In the genomic region with DNA sequence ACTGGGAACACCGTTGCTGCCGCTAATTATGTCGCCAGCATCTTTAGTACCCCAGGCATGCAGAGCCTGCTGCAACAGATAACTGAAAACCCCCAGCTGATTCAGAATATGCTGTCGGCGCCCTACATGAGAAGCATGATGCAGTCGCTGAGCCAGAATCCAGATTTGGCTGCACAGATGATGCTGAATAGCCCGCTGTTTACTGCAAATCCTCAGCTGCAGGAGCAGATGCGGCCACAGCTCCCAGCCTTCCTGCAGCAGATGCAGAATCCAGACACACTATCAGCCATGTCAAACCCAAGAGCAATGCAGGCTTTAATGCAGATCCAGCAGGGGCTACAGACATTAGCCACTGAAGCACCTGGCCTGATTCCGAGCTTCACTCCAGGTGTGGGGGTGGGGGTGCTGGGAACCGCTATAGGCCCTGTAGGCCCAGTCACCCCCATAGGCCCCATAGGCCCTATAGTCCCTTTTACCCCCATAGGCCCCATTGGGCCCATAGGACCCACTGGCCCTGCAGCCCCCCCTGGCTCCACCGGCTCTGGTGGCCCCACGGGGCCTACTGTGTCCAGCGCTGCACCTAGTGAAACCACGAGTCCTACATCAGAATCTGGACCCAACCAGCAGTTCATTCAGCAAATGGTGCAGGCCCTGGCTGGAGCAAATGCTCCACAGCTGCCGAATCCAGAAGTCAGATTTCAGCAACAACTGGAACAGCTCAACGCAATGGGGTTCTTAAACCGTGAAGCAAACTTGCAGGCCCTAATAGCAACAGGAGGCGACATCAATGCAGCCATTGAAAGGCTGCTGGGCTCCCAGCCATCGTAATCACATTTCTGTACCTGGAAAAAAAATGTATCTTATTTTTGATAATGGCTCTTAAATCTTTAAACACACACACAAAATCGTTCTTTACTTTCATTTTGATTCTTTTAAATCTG, we compare ENCODE assay signal across 8 cellular contexts. TPM values are rescaled to one million over a fixed set of nuclear protein-coding genes. Genes with fewer than 3 reads are reported as not detected.
DNase-seq lines count a peak whose midpoint lies in the region; ATAC-seq, FAIRE-seq and TF ChIP-seq lines count a peak whose summit lies in the region.

No MANE protein-coding gene starts in this region.

- H3K4me2 ChIP-seq in Karpas-422 (ENCODE audit: low read depth, low read length, poor library complexity, severe bottlenecking), result peak overlapping the region; percentile 80
- peak overlapping the region; percentile 88 for H3K4me2 ChIP-seq in K562 (ENCODE audit: insufficient read depth, low read length)
- peak overlapping the region; percentile 94 for H3K4me2 ChIP-seq in mesenchymal stem cell (ENCODE audit: low read length, poor library complexity, severe bottlenecking)

- TF ChIP-seq RAD21 in K562 (CRISPR knock-in tag; conservative IDR thresholded peaks at IDR 0.05 in 1 of 2, IDR thresholded peaks at IDR 0.05 in 1 of 2), result no peak

- ATAC-seq in K562, result peak; percentile 10

- H3K9me1 ChIP-seq in K562 (ENCODE audit: control insufficient read depth, insufficient read depth, low read length), result no peaks in the 10 kb centered on the region

- H4K20me1 ChIP-seq in Karpas-422 (ENCODE audit: insufficient read depth, low read depth, low read length) (no peaks in the 10 kb centered on the region; the same call in 1 of the 2 replicates), K562 (replicated peaks; ENCODE audit: control insufficient read depth, insufficient read depth, low read length) (no peaks in the 10 kb centered on the region; the same call in 1 of the 2 replicates)

- no peak overlapping the region for H2BK120ac ChIP-seq in mesenchymal stem cell (ENCODE audit: low read depth, low read length)

- H2BK15ac ChIP-seq in mesenchymal stem cell (ENCODE audit: low read depth, poor library complexity, severe bottlenecking), result no peak overlapping the region

- DNase-seq in Karpas-422 (peak; percentile 50), K562 (ENCODE audit: extremely low read depth in 1 of 4, low spot score in 3 of 4) (peak in 3 of 4 experiments; percentile 4 to 21 (median 7)), mesenchymal stem cell (no peak), substantia nigra (lab: John Stamatoyannopoulos, UW) (peak in 33 of 49 donors; percentile 0 to 50 (median 13)), NCI-H187 (lab: John Stamatoyannopoulos, UW) (no peak), NCI-H2171 (lab: John Stamatoyannopoulos, UW) (no peak), RCC 7860 (ENCODE audit: low spot score) (no peak)

- H3K4me3 ChIP-seq in Karpas-422 (ENCODE audit: low read length) (peak overlapping the region; percentile 78), K562 (peak overlapping the region; percentile 66), mesenchymal stem cell (ENCODE audit: insufficient read depth in 1 of 2, low read depth in 1 of 2, low read length in 2 of 2) (peak overlapping the region; percentile 51 to 88)

- CTCF ChIA-PET in K562 (lab: Yijun Ruan, JAX; ENCODE audit: low intra/inter-chr PET ratio), result no interaction called here

- H2AFZ ChIP-seq in Karpas-422 (ENCODE audit: low read length) (no peak overlapping the region), K562 (ENCODE audit: low read depth, low read length) (no peak overlapping the region), mesenchymal stem cell (ENCODE audit: low read depth, low read length) (no peak overlapping the region)

- in situ Hi-C loops in K562 (cut with MboI), result no loop called here

- TF ChIP-seq CTCF in K562 (IDR thresholded peaks at IDR 0.05 in 2 of 3, conservative IDR thresholded peaks at IDR 0.05 in 1 of 3; ENCODE audit: insufficient read depth in 2 of 3, low read depth in 1 of 3, low read length in 3 of 3), result no peak

- no peak overlapping the region for H4K91ac ChIP-seq in mesenchymal stem cell (ENCODE audit: low read length)

- no peak overlapping the region for H2BK5ac ChIP-seq in mesenchymal stem cell (ENCODE audit: low read depth, low read length, poor library complexity, severe bottlenecking)

- intact Hi-C loops in K562 (cut with micrococcal nuclease), result no loop called here

- peak overlapping the region in 1 of 2 experiments; percentile 40 for H3K18ac ChIP-seq in mesenchymal stem cell (ENCODE audit: low read depth in 1 of 2, low read length in 2 of 2)

- H2AK5ac ChIP-seq in mesenchymal stem cell (ENCODE audit: low read length, severe bottlenecking), result no peak overlapping the region

- peak overlapping the region in 1 of 2 experiments; percentile 75 for H3K14ac ChIP-seq in mesenchymal stem cell (ENCODE audit: low read length in 2 of 2)

- H3K9me3 ChIP-seq in ES-I3 (ENCODE audit: control insufficient read depth, insufficient read depth, low read length) (no peaks in the 10 kb centered on the region), Karpas-422 (ENCODE audit: low read length) (no peaks in the 10 kb centered on the region), K562 (replicated peaks; ENCODE audit: control insufficient read depth, insufficient read depth, low read depth, low read length) (no peaks in the 10 kb centered on the region), mesenchymal stem cell (ENCODE audit: control insufficient read depth, low read length) (no peaks in the 10 kb centered on the region)

- POLR2A ChIA-PET in K562 (lab: Yijun Ruan, JAX), result interaction anchor here (0.7 to 1.3 kb wide), 2 partner anchors 10 to 614 kb away, joined by 3 read pairs; no protein-coding TSS in a partner anchor

- no peak overlapping the region for H2BK12ac ChIP-seq in mesenchymal stem cell (ENCODE audit: low read length in 2 of 2)

- H3K9ac ChIP-seq in ES-I3 (ENCODE audit: low read depth, low read length) (peak overlapping the region; percentile 98), Karpas-422 (ENCODE audit: low read length) (peak overlapping the region; percentile 87), K562 (ENCODE audit: insufficient read depth in 1 of 2, low read depth in 2 of 2, low read length in 2 of 2) (peak overlapping the region in 1 of 2 experiments; percentile 94; a peak in 3 of 4 replicates), mesenchymal stem cell (ENCODE audit: low read length) (peak overlapping the region; percentile 93)

- no peaks in the 10 kb centered on the region for H3K9me2 ChIP-seq in Karpas-422 (replicated peaks; ENCODE audit: insufficient read depth, low read length)

- H3K4me1 ChIP-seq in ES-I3 (ENCODE audit: insufficient read depth, low read length) (peaks cover 10% of the 10 kb centered on the region), Karpas-422 (ENCODE audit: low read length) (peaks cover 26% of the 10 kb centered on the region), K562 (replicated peaks in 1 of 2; ENCODE audit: control insufficient read depth in 2 of 2, insufficient read depth in 2 of 2, low read length in 2 of 2) (peaks cover 10 to 13% of the 10 kb centered on the region in 2 experiments; a peak in 4 of 5 replicates), mesenchymal stem cell (ENCODE audit: control insufficient read depth, insufficient read depth, low read depth, low read length) (peaks cover 5% of the 10 kb centered on the region)

- peaks cover 2% of the 10 kb centered on the region for H3K79me1 ChIP-seq in mesenchymal stem cell (replicated peaks; ENCODE audit: low read length, poor library complexity, severe bottlenecking)

- WGBS in K562 (ENCODE audit: insufficient coverage, low coverage, missing lambda C conversion rate), result 28% methylated on average over 19 of the region's 20 CpGs
- 10% methylated on average over 13 of the region's 20 CpGs for WGBS in mesenchymal stem cell

- BruUV-seq in K562 (replicated peaks; lab: Mats Ljungman, UMichigan), result no TSS peak

- H3K36me3 ChIP-seq in ES-I3 (ENCODE audit: insufficient read depth, low read length) (no peaks in the 10 kb centered on the region), Karpas-422 (ENCODE audit: insufficient read depth, low read length) (peaks cover 12% of the 10 kb centered on the region; the same call in 1 of the 2 replicates), K562 (ENCODE audit: control insufficient read depth, insufficient read depth, low read length) (peaks cover 14% of the 10 kb centered on the region; the same call in 2 of the 3 replicates), mesenchymal stem cell (ENCODE audit: control insufficient read depth in 1 of 2, insufficient read depth in 2 of 2, low read depth in 1 of 2, low read length in 2 of 2) (peaks cover 5 to 10% of the 10 kb centered on the region in 2 experiments)

- H3K27ac ChIP-seq in Karpas-422 (ENCODE audit: low read length), result peak overlapping the region; percentile 83
- H3K27ac ChIP-seq in K562 (ENCODE audit: extremely low read depth, low read depth, low read length), result no peak overlapping the region
- H3K27ac ChIP-seq in mesenchymal stem cell (ENCODE audit: low read length, poor library complexity, severe bottlenecking), result no peak overlapping the region
- H3K27ac ChIP-seq in substantia nigra (ENCODE audit: low read depth, low read length, poor library complexity, severe bottlenecking), result peak overlapping the region; percentile 93

- no peak for TF ChIP-seq EP300 in K562 (IDR thresholded peaks at IDR 0.05; ENCODE audit: low read length)

- peaks cover 64% of the 10 kb centered on the region for H3K79me2 ChIP-seq in Karpas-422 (ENCODE audit: low read length)
- peaks cover 54% of the 10 kb centered on the region for H3K79me2 ChIP-seq in K562 (ENCODE audit: control insufficient read depth, insufficient read depth, low read length)

- FAIRE-seq in K562 (lab: Jason Lieb, UNC) (peak; percentile 11), RCC 7860 (lab: Jason Lieb, UNC) (no peak)

- no peaks in the 10 kb centered on the region for H3K27me3 ChIP-seq in Karpas-422 (ENCODE audit: low read length)
- H3K27me3 ChIP-seq in K562 (ENCODE audit: control insufficient read depth in 2 of 2, insufficient read depth in 2 of 2, low read length in 2 of 2), result no peaks in the 10 kb centered on the region
- no peaks in the 10 kb centered on the region for H3K27me3 ChIP-seq in mesenchymal stem cell (ENCODE audit: control insufficient read depth in 1 of 2, insufficient read depth in 1 of 2, low read length in 2 of 2)

- no peak overlapping the region for H3K4ac ChIP-seq in mesenchymal stem cell (ENCODE audit: low read depth in 1 of 2, low read length in 2 of 2)

- H4K8ac ChIP-seq in mesenchymal stem cell (ENCODE audit: low read length), result no peak overlapping the region

- H3K23ac ChIP-seq in mesenchymal stem cell (ENCODE audit: low read length in 2 of 2), result no peak overlapping the region

- no peak for TF ChIP-seq POLR2A in K562 (conservative IDR thresholded peaks at IDR 0.05)

RNA-seq across cellular contexts. Expression of a gene that starts 1.8 kb away (rescaled TPM):
- total RNA-seq in Karpas-422 (2014; rRNA removed; shearing (Covaris generic); ENCODE audit: low replicate concordance), result 9.2 and 18.4 TPM in 2 replicates
- total RNA-seq in K562 (2011; cell fraction: chromatin; rRNA removed; ENCODE audit: low replicate concordance), result 14.4 and 18.6 TPM in 2 replicates
- 12.8 TPM in 2 replicates for total RNA-seq in K562 (2011; cell fraction: nucleolus; rRNA removed)
- total RNA-seq in K562 (2011; cell fraction: nucleoplasm; rRNA removed), result 17.3 and 18.2 TPM in 2 replicates
- total RNA-seq in K562 (2014; rRNA removed), result 2.4 and 3.3 TPM in 2 replicates
- 5.2 and 5.7 TPM in 2 replicates for total RNA-seq in K562 (2014; rRNA removed; fragmentation: Illumina TruSeq; extraction: Trizol)
- total RNA-seq in K562 (2015; rRNA removed; fragmentation: Illumina TruSeq; extraction: Trizol), result 5.4 and 5.7 TPM in 2 replicates
- 17.2 and 17.9 TPM in 2 replicates for total RNA-seq in K562 (2021)
- polyA plus RNA-seq in K562 (2011; rRNA removed), result 11.5 and 12.4 TPM in 2 replicates
- 16.5 and 17.0 TPM in 2 replicates for polyA plus RNA-seq in K562 (2011; cell fraction: cytosol; rRNA removed)
- 7.8 and 9.2 TPM in 2 replicates for polyA plus RNA-seq in K562 (2011; cell fraction: nucleus; rRNA removed)
- polyA plus RNA-seq in K562 (2012), result 10.4 and 13.8 TPM in 2 replicates
- polyA plus RNA-seq in K562 (2014; fragmentation: Illumina TruSeq; extraction: Trizol), result 12.6 and 14.6 TPM in 2 replicates
- 1 to 10 TPM; 1.5 to 2.8 TPM for polyA plus RNA-seq in K562 (2014; fragmentation: Nextera tagmentation; extraction: Ambion mirVana)
- polyA plus RNA-seq in K562 (2014; rRNA removed), result 10.2 and 10.8 TPM in 2 replicates
- polyA minus RNA-seq in K562 (2011; rRNA and poly(A)+ RNA removed), result 15.4 and 20.9 TPM in 2 replicates
- polyA minus RNA-seq in K562 (2011; cell fraction: cytosol; rRNA and poly(A)+ RNA removed), result 15.4 and 16.9 TPM in 2 replicates
- polyA minus RNA-seq in K562 (2011; cell fraction: nucleus; rRNA and poly(A)+ RNA removed), result 11.0 and 13.8 TPM in 2 replicates
- 33.5 TPM for polyA plus RNA-seq in mesenchymal stem cell (2013, experiment 1 of 2)
- polyA plus RNA-seq in mesenchymal stem cell (2013, experiment 2 of 2), result 33.6 TPM

Comparison
In these comparisons a context has a peak if more than half of its experiments do, and no peak if none do; other contexts are left out.
1. DNase-seq: peak in Karpas-422 (single experiment), K562 (3 of 4) and substantia nigra (33 of 49); none in mesenchymal stem cell (single experiment), NCI-H187 (0 of 2), NCI-H2171 (single experiment) and RCC 7860 (single experiment).
2. H3K27ac ChIP-seq: peak in Karpas-422 (single experiment) and substantia nigra (single experiment); none in K562 (single experiment) and mesenchymal stem cell (single experiment).
3. Peak in every context shown above with its lines, with median percentiles within 50 percentile points of each other: H3K4me2 ChIP-seq and H3K4me3 ChIP-seq.